Comparison of ENCODE assay signal across 9 cellular contexts in the genomic region with DNA sequence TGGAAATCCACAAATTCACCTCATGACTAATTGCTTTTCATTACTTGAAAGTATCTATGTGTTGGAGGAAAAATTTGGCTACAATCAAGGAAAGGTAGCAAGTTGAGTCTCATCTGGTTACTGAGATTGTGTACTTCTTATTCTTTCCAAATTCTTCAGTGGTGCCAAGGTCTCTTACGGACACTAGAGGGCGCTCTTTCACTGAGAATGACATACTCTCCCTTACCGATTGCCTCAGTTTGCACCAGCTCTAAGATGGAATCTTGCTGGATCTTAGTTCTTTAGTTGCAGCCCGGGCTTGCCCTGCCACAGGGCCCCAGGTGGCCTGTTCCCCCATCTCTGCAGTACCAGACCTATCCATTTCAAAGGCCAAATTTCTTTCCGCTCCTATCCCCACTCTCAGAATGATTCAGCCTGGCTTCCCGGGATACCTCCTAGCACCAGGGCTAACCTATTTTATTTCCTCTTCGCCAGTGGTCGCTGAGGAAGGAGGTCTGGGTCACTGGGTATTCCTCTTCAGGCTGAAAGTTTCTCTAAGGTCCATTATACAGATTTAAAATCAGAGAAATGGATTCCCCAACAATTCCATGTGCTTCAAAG. TPM values are rescaled to one million over a fixed set of nuclear protein-coding genes. Genes with fewer than 3 reads are reported as not detected.
DNase-seq lines count a peak whose midpoint lies in the region; ATAC-seq lines count a peak whose summit lies in the region.
"Had no signal": no experiment of that assay in that cellular context is flagged by ENCODE, and none has a peak within 500 bp of the region (broad histone marks: within the 10 kb centered on the region; RNA-seq: fewer than 3 reads in every experiment).

No MANE protein-coding gene starts in this region.

- H3K9ac ChIP-seq in GM23248, result no peak overlapping the region

- H3K4me1 ChIP-seq in GM23248 (ENCODE audit: insufficient read depth), result no peaks in the 10 kb centered on the region

- CTCF ChIA-PET in T-cell (lab: Charles Lee), result interaction anchor here (0.6 to 1.1 kb wide), 3 partner anchors 208 to 1481 kb away, joined by 3 to 5 read pairs (median 5); no protein-coding TSS in a partner anchor

- no peaks in the 10 kb centered on the region for H3K36me3 Mint-ChIP-seq in T-cell
- H3K36me3 Mint-ChIP-seq: CD8-positive, alpha-beta memory T cell had no signal

- H3K4me2 ChIP-seq in GM23248 (ENCODE audit: unreplicated experiment), result no peak overlapping the region

- no peaks in the 10 kb centered on the region for H3K4me1 Mint-ChIP-seq in T-cell
- H3K4me1 Mint-ChIP-seq: CD8-positive, alpha-beta memory T cell had no signal

- no peaks in the 10 kb centered on the region for H3K27me3 ChIP-seq in GM23248 (replicated peaks; ENCODE audit: insufficient read depth)

- no peak overlapping the region for H3K27ac ChIP-seq in GM23248

- DNase-seq in SIG-M5 treated with dmso at 0.1 percent for 504 hours (lab: John Stamatoyannopoulos, UW; ENCODE audit: unreplicated experiment) (peak; percentile 64), SIG-M5 (lab: John Stamatoyannopoulos, UW) (no peak), GM23248 (peak; percentile 55), NCI-H1092 treated with DMSO at 0.1 percent for 48 hours (lab: John Stamatoyannopoulos, UW) (peak; percentile 60), T-cell (peak in 18 of 34 experiments; percentile 2 to 31 (median 8)), mucosa of gallbladder (ENCODE audit: low spot score) (peak; percentile 24)
- peak; percentile 33 for DNase-seq in effector CD4-positive, alpha-beta T cell

- POLR2A ChIA-PET in T-cell (lab: Charles Lee), result no interaction called here

- in situ Hi-C loops in GM23248 (cut with MboI), result loop anchor here (25.0 kb wide), 1 partner anchor 511 kb away; no protein-coding TSS in a partner anchor

- H3K9me3 ChIP-seq in GM23248 (ENCODE audit: low read depth), result no peaks in the 10 kb centered on the region

- no peaks in the 10 kb centered on the region for H3K79me2 ChIP-seq in GM23248 (ENCODE audit: insufficient read depth)

- no peak overlapping the region for H3K27ac Mint-ChIP-seq in T-cell
- H3K27ac Mint-ChIP-seq: CD8-positive, alpha-beta memory T cell had no signal

- ATAC-seq in T-cell (replicated peaks in 1 of 4) (peak in 2 of 4 experiments; percentile 35 to 45), GM18498 (IDR thresholded peaks at IDR 0.05; ENCODE audit: unreplicated experiment) (no peak)

- no peak overlapping the region for H2AFZ ChIP-seq in GM23248

- H3K36me3 ChIP-seq in GM23248 (ENCODE audit: low read depth), result no peaks in the 10 kb centered on the region

- H3K9me2 ChIP-seq in GM23248 (ENCODE audit: insufficient read depth), result no peaks in the 10 kb centered on the region

- H4K20me1 ChIP-seq in GM23248 (ENCODE audit: insufficient read depth), result no peaks in the 10 kb centered on the region

- WGBS in GM23248 (ENCODE audit: low coverage in 1 of 2, low lambda C conversion rate in 2 of 2, missing lambda C conversion rate in 2 of 2), 2 experiments, result 30 to 40% methylated on average over 8 of the region's 8 CpGs

- H3F3A ChIP-seq in GM23248 (ENCODE audit: insufficient read depth), result no peaks in the 10 kb centered on the region

- no peaks in the 10 kb centered on the region for H3K9me3 Mint-ChIP-seq in T-cell
- H3K9me3 Mint-ChIP-seq: CD8-positive, alpha-beta memory T cell had no signal

- H3K4me3 Mint-ChIP-seq in T-cell, result no peak overlapping the region

- H3K4me3 ChIP-seq in GM23248, result no peak overlapping the region

- H3K27me3 Mint-ChIP-seq in T-cell, result peaks cover 22 to 45% of the 10 kb centered on the region in 2 donors

RNA-seq across cellular contexts. Expression of a gene that starts 24.6 kb away (rescaled TPM):
- not detected in 2 replicates for total RNA-seq in GM23248 (2014; rRNA removed; shearing (Covaris generic))
- not detected in 2 replicates for polyA plus RNA-seq in GM23248 (2016; fragmentation: Nextera tagmentation; extraction: Ambion mirVana)
- total RNA-seq in T-cell (not detected), mucosa of gallbladder (0.12 TPM)
- total RNA-seq: CD8-positive, alpha-beta memory T cell had no signal
- polyA plus RNA-seq: CD8-positive, alpha-beta memory T cell had no signal
